8 cellular contexts compared by ENCODE assay signal in genomic region chr13:27425918-27426630, GRCh38.
DNase-seq lines count a peak whose midpoint lies in the region; ATAC-seq, FAIRE-seq and TF ChIP-seq lines count a peak whose summit lies in the region.

No MANE protein-coding gene starts in this region.

- no peaks in the 10 kb centered on the region for H3K9me3 Mint-ChIP-seq in stimulated activated naive B cell treated with anti-CD40 and anti-IgM and Interleukin-4, amounts not matched to agents 10 μg/mL and 1 μg/mL and 100 μg/mL, for 72 hours

- peak; percentile 65 for ATAC-seq in HG03457 (IDR thresholded peaks at IDR 0.05; ENCODE audit: unreplicated experiment)
- peak; percentile 81 to 82 for ATAC-seq in stimulated activated naive B cell treated with anti-CD40 and anti-IgM and Interleukin-4, amounts not matched to agents 10 μg/mL and 1 μg/mL and 100 μg/mL, for 72 hours (replicated peaks)

- FAIRE-seq in GM19239 (lab: Jason Lieb, UNC), result peak; percentile 98

- TF ChIP-seq POLR2A in erythroblast (IDR thresholded peaks at IDR 0.05; ENCODE audit: low read length), result peak; percentile 57

- DNase-seq in GM19239 (ENCODE audit: insufficient read length, low spot score) (no peak), NOMO-1 treated with dmso at 0.1 percent for 144 hours (lab: John Stamatoyannopoulos, UW; ENCODE audit: unreplicated experiment) (peak; percentile 99), activated T-cell treated with anti-CD3 and anti-CD28 coated beads for 1 hour (ENCODE audit: low read depth) (peak; percentile 64), erythroblast (lab: John Stamatoyannopoulos, UW) (peak; percentile 89 to 91)
- peak; percentile 67 for DNase-seq in stimulated activated naive B cell treated with anti-CD40 and anti-IgM and Interleukin-4, amounts not matched to agents 10 μg/mL and 1 μg/mL and 100 μg/mL, for 72 hours

- H3K36me3 ChIP-seq in BLaER1 (peaks cover 42% of the 10 kb centered on the region), muscle layer of duodenum (ENCODE audit: control insufficient read depth in 1 of 2, insufficient read depth in 2 of 2, low read length in 2 of 2) (peaks cover 21 to 24% of the 10 kb centered on the region in 2 donors)

- peak overlapping the region; percentile 79 for H3K9ac ChIP-seq in BLaER1

- peak overlapping the region; percentile 90 for H3K27ac Mint-ChIP-seq in stimulated activated naive B cell treated with anti-CD40 and anti-IgM and Interleukin-4, amounts not matched to agents 10 μg/mL and 1 μg/mL and 100 μg/mL, for 72 hours

- no peaks in the 10 kb centered on the region for H3K27me3 Mint-ChIP-seq in stimulated activated naive B cell treated with anti-CD40 and anti-IgM and Interleukin-4, amounts not matched to agents 10 μg/mL and 1 μg/mL and 100 μg/mL, for 72 hours

- peaks cover 27 to 40% of the 10 kb centered on the region in 2 donors for H3K4me1 Mint-ChIP-seq in stimulated activated naive B cell treated with anti-CD40 and anti-IgM and Interleukin-4, amounts not matched to agents 10 μg/mL and 1 μg/mL and 100 μg/mL, for 72 hours

- H3K9me3 ChIP-seq in BLaER1 (no peaks in the 10 kb centered on the region), muscle layer of duodenum (ENCODE audit: control insufficient read depth in 1 of 2, low read length in 2 of 2) (no peaks in the 10 kb centered on the region)

- H3K4me3 ChIP-seq in BLaER1, result peak overlapping the region; percentile 75
- H3K4me3 ChIP-seq in muscle layer of duodenum (ENCODE audit: low read depth in 1 of 2, low read length in 2 of 2), result peak overlapping the region; percentile 75 to 87

- peaks cover 30% of the 10 kb centered on the region for H4K20me1 ChIP-seq in BLaER1

- H3K27ac ChIP-seq in BLaER1 (peak overlapping the region; percentile 92), muscle layer of duodenum (ENCODE audit: low read length) (peak overlapping the region; percentile 88)

- H3K27me3 ChIP-seq in BLaER1 (no peaks in the 10 kb centered on the region), muscle layer of duodenum (ENCODE audit: low read depth, low read length) (no peaks in the 10 kb centered on the region)

- H3K36me3 Mint-ChIP-seq in stimulated activated naive B cell treated with anti-CD40 and anti-IgM and Interleukin-4, amounts not matched to agents 10 μg/mL and 1 μg/mL and 100 μg/mL, for 72 hours, result peaks cover 24 to 40% of the 10 kb centered on the region in 2 donors

- H3K4me3 Mint-ChIP-seq in stimulated activated naive B cell treated with anti-CD40 and anti-IgM and Interleukin-4, amounts not matched to agents 10 μg/mL and 1 μg/mL and 100 μg/mL, for 72 hours, result peak overlapping the region; percentile 82 to 89

- H3K4me2 ChIP-seq in BLaER1, result peak overlapping the region; percentile 97

- H3K4me1 ChIP-seq in BLaER1 (peaks cover 49% of the 10 kb centered on the region), muscle layer of duodenum (ENCODE audit: control insufficient read depth in 1 of 2, insufficient read depth in 2 of 2, low read length in 2 of 2) (peaks cover 14 to 27% of the 10 kb centered on the region in 2 donors)
